10 cellular contexts compared by ENCODE assay signal in the genomic region with DNA sequence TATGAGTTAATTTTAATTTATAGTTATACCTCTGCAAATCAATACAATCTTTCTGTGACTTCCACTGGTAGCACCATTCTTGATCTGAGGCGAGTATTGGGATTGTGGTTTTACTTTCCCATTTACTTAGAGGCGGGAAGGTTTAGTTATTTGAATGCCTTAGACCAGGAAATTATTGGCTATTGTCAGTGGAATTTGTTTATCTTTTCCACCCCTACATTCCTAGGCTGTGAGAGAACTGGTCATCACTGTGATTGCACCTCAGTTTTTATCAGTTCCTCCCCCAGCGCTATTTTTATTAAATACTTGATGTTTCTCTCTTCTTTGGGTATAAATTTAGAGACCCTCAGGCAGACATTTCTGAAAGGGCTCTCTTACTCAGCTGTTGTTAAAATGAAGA. TPM values are rescaled to one million over a fixed set of nuclear protein-coding genes. Genes with fewer than 3 reads are reported as not detected.
A peak's percentile ranks its signal among the peaks of the same experiment; 100 is the strongest.
DNase-seq lines count a peak whose midpoint lies in the region; ATAC-seq and TF ChIP-seq lines count a peak whose summit lies in the region.
"Had no signal": no experiment of that assay in that cellular context is flagged by ENCODE, and none has a peak within 500 bp of the region (broad histone marks: within the 10 kb centered on the region; RNA-seq: fewer than 3 reads in every experiment).

No MANE protein-coding gene starts in this region.

- H2AFZ ChIP-seq in osteoblast (ENCODE audit: low read length) = no peak overlapping the region

- peaks cover 74% of the 10 kb centered on the region for H3K79me2 ChIP-seq in osteoblast (ENCODE audit: insufficient read depth, low read length)

- peak overlapping the region; percentile 17 for H3K4me3 ChIP-seq in SJSA1
- H3K4me3 ChIP-seq in osteoblast (ENCODE audit: insufficient read depth, low read length) = peak overlapping the region; percentile 49
- H3K4me3 ChIP-seq: tibial artery had no signal

- no peak for ATAC-seq in HG03159 (IDR thresholded peaks at IDR 0.05; ENCODE audit: unreplicated experiment)
- no peak for ATAC-seq in GM19328 (IDR thresholded peaks at IDR 0.05; ENCODE audit: unreplicated experiment)

- H3K36me3 ChIP-seq in SJSA1 (no peaks in the 10 kb centered on the region), osteoblast (ENCODE audit: insufficient read depth, low read length) (no peaks in the 10 kb centered on the region)
- H3K36me3 ChIP-seq: neutrophil, tibial artery had no signal

- H3K9me3 ChIP-seq in SJSA1 (replicated peaks) (no peaks in the 10 kb centered on the region), osteoblast (ENCODE audit: low read depth, low read length) (no peaks in the 10 kb centered on the region)
- H3K9me3 ChIP-seq: neutrophil, tibial artery had no signal

- no peaks in the 10 kb centered on the region for H3K27me3 ChIP-seq in SJSA1 (replicated peaks)
- H3K27me3 ChIP-seq in osteoblast (ENCODE audit: insufficient read depth, low read length) = no peaks in the 10 kb centered on the region
- H3K27me3 ChIP-seq: neutrophil, tibial artery had no signal

- H3K4me2 ChIP-seq in osteoblast (ENCODE audit: insufficient read depth, low read length) = peak overlapping the region; percentile 77

- H3K27ac ChIP-seq in SJSA1 (peak overlapping the region; percentile 99), osteoblast (ENCODE audit: low read depth, low read length) (peak overlapping the region; percentile 32)
- H3K27ac ChIP-seq: neutrophil, tibial artery had no signal

- no peak for TF ChIP-seq CTCF in osteoblast (IDR thresholded peaks at IDR 0.05; ENCODE audit: extremely low read depth, low read depth, low read length)

- DNase-seq in ELR (ENCODE audit: low read depth) (peak; percentile 76), SJSA1 (ENCODE audit: low read depth in 1 of 2, low spot score in 2 of 2) (no peak), fibroblast of peridontal ligament (ENCODE audit: extremely low read depth) (peak; percentile 58), osteoblast (ENCODE audit: insufficient read length, low spot score, missing footprints) (peak; percentile 75), GM19238 (ENCODE audit: insufficient read length, low spot score) (no peak)
- no peak for DNase-seq in activated effector memory CD4-positive, alpha-beta T cell treated with Interleukin-2 at 50 U/mL for 16 hours

- H4K20me1 ChIP-seq in osteoblast (ENCODE audit: insufficient read depth, low read length) = peaks cover 5% of the 10 kb centered on the region

- H3K4me1 ChIP-seq in SJSA1 (replicated peaks) (peaks cover 55% of the 10 kb centered on the region), osteoblast (ENCODE audit: insufficient read depth, low read length) (peaks cover 40% of the 10 kb centered on the region)

RNA-seq across cellular contexts. Expression of gene CDK14, which starts 29.9 kb away (rescaled TPM):
- total RNA-seq in SJSA1 (2014; rRNA removed; shearing (Covaris generic)) = 17.9 and 20.8 TPM in 2 replicates
- 39.1 and 54.8 TPM in 2 replicates for total RNA-seq in osteoblast

Comparison
In these comparisons a context has a peak if more than half of its experiments do, and no peak if none do; other contexts are left out.
1. DNase-seq: peak in ELR (single experiment), fibroblast of peridontal ligament (single experiment) and osteoblast (single experiment); none in SJSA1 (0 of 2), GM19238 (single experiment) and activated effector memory CD4-positive, alpha-beta T cell treated with Interleukin-2 at 50 U/mL for 16 hours (single experiment).